ENCODE assay signal across 1 cellular context in the genomic region with DNA sequence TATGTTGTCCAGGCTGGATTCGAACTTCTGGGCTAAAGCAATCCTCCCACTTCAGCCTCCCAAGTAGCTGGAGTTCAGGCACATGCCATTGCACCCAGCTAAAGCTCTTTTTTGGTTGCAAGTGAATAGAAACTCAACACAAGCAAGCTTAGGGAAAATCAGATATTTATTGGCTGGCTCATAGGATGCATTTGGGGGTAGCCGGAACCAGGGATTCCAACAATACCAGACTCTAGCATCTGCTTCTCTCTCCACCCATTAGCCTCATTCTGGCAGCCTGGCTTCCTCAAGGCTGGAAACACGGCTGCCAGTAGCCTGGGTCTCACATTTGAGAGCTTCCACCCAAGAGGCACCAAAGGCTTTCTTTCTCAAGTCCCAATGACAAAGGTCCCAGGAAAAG.
TF ChIP-seq lines count a peak whose summit lies in the region.

No MANE protein-coding gene starts in this region.

TF ChIP-seq in IMR-90, 13 proteins besides CTCF, POLR2A, EP300 and RAD21:
- TF ChIP-seq CEBPB (IDR thresholded peaks at IDR 0.05; ENCODE audit: low read depth, low read length) (no peak), CHD1 (IDR thresholded peaks at IDR 0.05; ENCODE audit: low read depth, low read length) (no peak), NFE2L2 (IDR thresholded peaks at IDR 0.05; ENCODE audit: low read depth, low read length) (no peak), FOS (IDR thresholded peaks at IDR 0.05; ENCODE audit: low read depth, low read length) (no peak)
- TF ChIP-seq, protein P1, sequence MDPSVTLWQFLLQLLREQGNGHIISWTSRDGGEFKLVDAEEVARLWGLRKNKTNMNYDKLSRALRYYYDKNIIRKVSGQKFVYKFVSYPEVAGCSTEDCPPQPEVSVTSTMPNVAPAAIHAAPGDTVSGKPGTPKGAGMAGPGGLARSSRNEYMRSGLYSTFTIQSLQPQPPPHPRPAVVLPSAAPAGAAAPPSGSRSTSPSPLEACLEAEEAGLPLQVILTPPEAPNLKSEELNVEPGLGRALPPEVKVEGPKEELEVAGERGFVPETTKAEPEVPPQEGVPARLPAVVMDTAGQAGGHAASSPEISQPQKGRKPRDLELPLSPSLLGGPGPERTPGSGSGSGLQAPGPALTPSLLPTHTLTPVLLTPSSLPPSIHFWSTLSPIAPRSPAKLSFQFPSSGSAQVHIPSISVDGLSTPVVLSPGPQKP (IDR thresholded peaks at IDR 0.05; ENCODE audit: borderline replicate concordance, low read depth, low read length), result no peak
